9 cellular contexts compared by ENCODE assay signal in genomic region chr4:122309988-122310626, GRCh38.
DNase-seq lines count a peak whose midpoint lies in the region; ATAC-seq and TF ChIP-seq lines count a peak whose summit lies in the region.
"Had no signal": no experiment of that assay in that cellular context is flagged by ENCODE, and none has a peak within 500 bp of the region (broad histone marks: within the 10 kb centered on the region; RNA-seq: fewer than 3 reads in every experiment).

No MANE protein-coding gene starts in this region.

- no peak for DNase-seq in CD8-positive, alpha-beta T cell
- DNase-seq in adipocyte (ENCODE audit: low read depth), result peak; percentile 52
- no peak for DNase-seq in lower lobe of right lung
- no peak for DNase-seq in T-helper 17 cell
- no peak for DNase-seq in SHP77 treated with DMSO at 0.1 percent for 48 hours (lab: John Stamatoyannopoulos, UW)
- no peak for DNase-seq in GM20000 (ENCODE audit: low spot score)
- DNase-seq: stimulated activated naive CD8-positive, alpha-beta T cell treated with anti-CD3 and anti-CD28 coated beads, Interleukin-15, Interleukin-2, amounts not matched to agents 100 U/mL and 50 U/mL, for 24 hours had no signal

- H3K4me1 Mint-ChIP-seq in CD8-positive, alpha-beta T cell (ENCODE audit: low read depth), result no peaks in the 10 kb centered on the region
- H3K4me1 Mint-ChIP-seq in T-helper 17 cell, result peaks cover 3% of the 10 kb centered on the region

- H3K36me3 ChIP-seq in CD8-positive, alpha-beta T cell (ENCODE audit: insufficient read depth, low read length), result peaks cover 5% of the 10 kb centered on the region
- H3K36me3 ChIP-seq in adipocyte (ENCODE audit: control insufficient read depth, insufficient read depth, low read length, severe bottlenecking), result peaks cover 43% of the 10 kb centered on the region
- H3K36me3 ChIP-seq in lower lobe of right lung, result peaks cover 84% of the 10 kb centered on the region

- intact Hi-C loops in CD8-positive, alpha-beta T cell (cut with DNase I, micrococcal nuclease), result loop anchor here (1.0 to 10.0 kb wide), 4 partner anchors 267 to 615 kb away; partner anchors contain the start of gene NUDT6 (in 1 of the 2)
- intact Hi-C loops in lower lobe of right lung (cut with DNase I), result no loop called here

- H3K4me3 ChIP-seq in CD8-positive, alpha-beta T cell (ENCODE audit: low read depth, low read length), result no peak overlapping the region
- H3K4me3 ChIP-seq in adipocyte (ENCODE audit: low read length) (no peak overlapping the region), lower lobe of right lung (no peak overlapping the region)

- peaks cover 66% of the 10 kb centered on the region for H3K36me3 Mint-ChIP-seq in CD8-positive, alpha-beta T cell
- H3K36me3 Mint-ChIP-seq in T-helper 17 cell (ENCODE audit: low read depth), result peaks cover 3% of the 10 kb centered on the region

- H3K27me3 ChIP-seq in CD8-positive, alpha-beta T cell (ENCODE audit: insufficient read depth, low read length), result no peaks in the 10 kb centered on the region
- H3K27me3 ChIP-seq in adipocyte (replicated peaks; ENCODE audit: control insufficient read depth, insufficient read depth, low read length), result no peaks in the 10 kb centered on the region
- no peaks in the 10 kb centered on the region for H3K27me3 ChIP-seq in lower lobe of right lung (ENCODE audit: low read depth)

- no peaks in the 10 kb centered on the region for H3K9me3 ChIP-seq in CD8-positive, alpha-beta T cell (ENCODE audit: low read length)
- H3K9me3 ChIP-seq in adipocyte (ENCODE audit: control insufficient read depth, low read length) (no peaks in the 10 kb centered on the region), lower lobe of right lung (no peaks in the 10 kb centered on the region), T-helper 17 cell (ENCODE audit: control insufficient read depth, low read length, poor library complexity, severe bottlenecking) (no peaks in the 10 kb centered on the region)

- H3K27ac ChIP-seq in CD8-positive, alpha-beta T cell (ENCODE audit: low read depth, low read length), result no peak overlapping the region
- H3K27ac ChIP-seq in lower lobe of right lung, result no peak overlapping the region

- no peak for ATAC-seq in CD8-positive, alpha-beta T cell
- ATAC-seq in lower lobe of right lung, result no peak
- ATAC-seq in T-helper 17 cell, result no peak
- no peak for ATAC-seq in GM18520 (IDR thresholded peaks at IDR 0.05; ENCODE audit: unreplicated experiment)
- ATAC-seq: stimulated activated naive CD8-positive, alpha-beta T cell treated with anti-CD3 and anti-CD28 coated beads, Interleukin-15, Interleukin-2, amounts not matched to agents 100 U/mL and 50 U/mL, for 24 hours had no signal

- H3K9me3 Mint-ChIP-seq in CD8-positive, alpha-beta T cell, result no peaks in the 10 kb centered on the region

- peak; percentile 63 for TF ChIP-seq CTCF in CD8-positive, alpha-beta T cell (IDR thresholded peaks at IDR 0.05)
- peak; percentile 42 for TF ChIP-seq CTCF in lower lobe of right lung (IDR thresholded peaks at IDR 0.05)
- no peak for TF ChIP-seq CTCF in GM20000 (IDR thresholded peaks at IDR 0.05; ENCODE audit: extremely low read depth, missing control alignments)

- CTCF ChIA-PET in CD8-positive, alpha-beta T cell (lab: Charles Lee), result interaction anchor here (1.5 to 3.3 kb wide), 2 partner anchors 11 to 268 kb away, joined by 4 to 22 read pairs; no protein-coding TSS in a partner anchor

- no peak overlapping the region for H3K9ac ChIP-seq in adipocyte (ENCODE audit: low read length)

- no peak overlapping the region for H3K4me3 Mint-ChIP-seq in CD8-positive, alpha-beta T cell
- H3K4me3 Mint-ChIP-seq in T-helper 17 cell, result no peak overlapping the region

- H3K27me3 Mint-ChIP-seq in CD8-positive, alpha-beta T cell (ENCODE audit: low read depth), result no peaks in the 10 kb centered on the region
- no peaks in the 10 kb centered on the region for H3K27me3 Mint-ChIP-seq in T-helper 17 cell

- no peak for TF ChIP-seq EP300 in Ishikawa (IDR thresholded peaks at IDR 0.05; ENCODE audit: borderline replicate concordance)

- no peak overlapping the region for H3K27ac Mint-ChIP-seq in CD8-positive, alpha-beta T cell
- H3K27ac Mint-ChIP-seq in T-helper 17 cell, result no peak overlapping the region

- no peaks in the 10 kb centered on the region for H3K4me1 ChIP-seq in CD8-positive, alpha-beta T cell (ENCODE audit: insufficient read depth, low read length)
- peaks cover 4% of the 10 kb centered on the region for H3K4me1 ChIP-seq in adipocyte (ENCODE audit: control insufficient read depth, insufficient read depth, low read length)
- H3K4me1 ChIP-seq in lower lobe of right lung, result no peaks in the 10 kb centered on the region

- TF ChIP-seq RAD21 in Ishikawa (IDR thresholded peaks at IDR 0.05; ENCODE audit: low read depth), result peak; percentile 20; the same call in 1 of the 2 replicates

- POLR2A ChIA-PET in CD8-positive, alpha-beta T cell (lab: Charles Lee), result no interaction called here

TF ChIP-seq in Ishikawa, 13 proteins besides CTCF, POLR2A, EP300 and RAD21:
- TF ChIP-seq FOXM1 (IDR thresholded peaks at IDR 0.05; ENCODE audit: borderline replicate concordance, low read depth), result no peak
- TF ChIP-seq CREB1 (IDR thresholded peaks at IDR 0.05; ENCODE audit: low read depth), result no peak
- TF ChIP-seq MAX (IDR thresholded peaks at IDR 0.05), result no peak
- TF ChIP-seq USF1 (IDR thresholded peaks at IDR 0.05), result no peak
- no peak for TF ChIP-seq YY1 (IDR thresholded peaks at IDR 0.05; ENCODE audit: low read depth)
- TF ChIP-seq ZBTB7A (IDR thresholded peaks at IDR 0.05; ENCODE audit: low read depth), result no peak
- no peak for TF ChIP-seq CEBPB (IDR thresholded peaks at IDR 0.05)
- TF ChIP-seq EGR1 (IDR thresholded peaks at IDR 0.05), result no peak
- no peak for TF ChIP-seq NFIC (IDR thresholded peaks at IDR 0.05)
- no peak for TF ChIP-seq TEAD4 (IDR thresholded peaks at IDR 0.05)
- TF ChIP-seq REST (IDR thresholded peaks at IDR 0.05; ENCODE audit: low read depth), result no peak
- TF ChIP-seq TAF1 (IDR thresholded peaks at IDR 0.05; ENCODE audit: low read depth), result no peak
